Comparison of ENCODE assay signal across 2 cellular contexts in genomic region chr2:134460583-134460998, GRCh38.
TF ChIP-seq lines count a peak whose summit lies in the region.

No MANE protein-coding gene starts in this region.

TF ChIP-seq in HCT116, 20 proteins besides CTCF, POLR2A, EP300 and RAD21 (continued from another document):
- TF ChIP-seq ZBTB33 (IDR thresholded peaks at IDR 0.05; ENCODE audit: extremely low read depth, insufficient replicate concordance, low read length): no peak
- TF ChIP-seq YY1 (IDR thresholded peaks at IDR 0.05; ENCODE audit: extremely low read depth, insufficient replicate concordance, low read depth, low read length): no peak
- TF ChIP-seq MAX (IDR thresholded peaks at IDR 0.05): no peak
- no peak for TF ChIP-seq CEBPB (IDR thresholded peaks at IDR 0.05; ENCODE audit: low read depth)
- no peak for TF ChIP-seq SRF (IDR thresholded peaks at IDR 0.05; ENCODE audit: low read depth)
- no peak for TF ChIP-seq EZH2phosphoT487 (IDR thresholded peaks at IDR 0.05; ENCODE audit: borderline replicate concordance)
- TF ChIP-seq EZH2 (IDR thresholded peaks at IDR 0.05): no peak
- TF ChIP-seq REST (IDR thresholded peaks at IDR 0.05; ENCODE audit: low read depth): no peak
- no peak for TF ChIP-seq POLR2AphosphoS5 (IDR thresholded peaks at IDR 0.05; ENCODE audit: low read depth, low read length)

TF ChIP-seq in liver, 16 proteins besides CTCF, POLR2A, EP300 and RAD21 (continued from another document):
- TF ChIP-seq JUND (IDR thresholded peaks at IDR 0.05) (no peak), REST (IDR thresholded peaks at IDR 0.05) (no peak), RXRA (IDR thresholded peaks at IDR 0.05) (no peak), ATF3 (IDR thresholded peaks at IDR 0.05) (no peak), HNF4A (conservative IDR thresholded peaks at IDR 0.05) (no peak), FOXA2 (IDR thresholded peaks at IDR 0.05) (no peak), SP1 (IDR thresholded peaks at IDR 0.05) (no peak)
TF ChIP-seq in liver: peak in this region for 0.
